Comparison of ENCODE assay signal across 1 cellular context in the genomic region with DNA sequence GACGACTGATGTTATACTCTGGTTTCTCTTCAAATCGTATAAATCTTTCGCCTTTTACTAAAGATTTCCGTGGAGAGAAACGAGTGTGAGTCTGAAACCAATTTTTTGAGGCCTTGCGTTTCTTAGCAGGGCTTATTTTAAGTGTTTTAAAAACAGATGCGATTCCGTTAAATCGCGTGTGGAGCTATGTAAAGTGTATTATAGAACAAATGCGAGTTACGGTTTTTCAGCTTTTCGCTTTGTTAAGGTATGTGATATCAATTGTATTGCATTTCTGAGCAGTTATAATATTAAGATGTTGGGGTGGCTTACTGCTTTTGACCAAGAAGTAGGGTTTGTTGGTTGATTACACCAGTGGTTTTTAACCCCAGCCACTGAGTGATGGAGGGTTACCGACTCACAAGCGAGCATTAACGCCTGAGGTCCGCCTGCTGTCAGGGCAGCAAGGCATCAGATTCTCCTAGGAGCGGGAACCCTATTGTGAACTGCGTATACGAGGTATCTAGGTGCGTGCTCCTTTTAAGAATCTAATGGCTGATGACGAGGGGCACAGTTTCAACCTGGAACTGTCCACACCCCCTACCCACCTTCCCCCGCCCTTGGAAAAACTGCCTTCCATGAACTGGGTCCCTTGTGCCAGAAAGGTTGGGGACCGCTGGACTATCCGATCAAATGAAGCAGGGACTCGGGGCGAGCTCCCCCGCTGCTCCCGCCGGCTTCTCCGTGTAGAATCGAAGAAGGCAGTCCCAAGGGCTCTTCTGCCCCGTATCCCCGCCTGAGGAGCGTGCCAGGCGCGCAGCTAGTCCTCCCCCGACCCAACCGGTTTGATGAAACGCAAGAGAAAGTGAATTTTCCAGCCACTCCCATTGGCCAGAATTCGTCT.
TF ChIP-seq lines count a peak whose summit lies in the region.

No MANE protein-coding gene starts in this region.

TF ChIP-seq in neural cell, 6 proteins besides CTCF, POLR2A, EP300 and RAD21:
- TF ChIP-seq MXI1 (conservative IDR thresholded peaks at IDR 0.05; ENCODE audit: poor library complexity, severe bottlenecking): peak; percentile 45
- peak; percentile 93 for TF ChIP-seq TAF1 (IDR thresholded peaks at IDR 0.05; ENCODE audit: low read depth)
- TF ChIP-seq, protein P1, sequence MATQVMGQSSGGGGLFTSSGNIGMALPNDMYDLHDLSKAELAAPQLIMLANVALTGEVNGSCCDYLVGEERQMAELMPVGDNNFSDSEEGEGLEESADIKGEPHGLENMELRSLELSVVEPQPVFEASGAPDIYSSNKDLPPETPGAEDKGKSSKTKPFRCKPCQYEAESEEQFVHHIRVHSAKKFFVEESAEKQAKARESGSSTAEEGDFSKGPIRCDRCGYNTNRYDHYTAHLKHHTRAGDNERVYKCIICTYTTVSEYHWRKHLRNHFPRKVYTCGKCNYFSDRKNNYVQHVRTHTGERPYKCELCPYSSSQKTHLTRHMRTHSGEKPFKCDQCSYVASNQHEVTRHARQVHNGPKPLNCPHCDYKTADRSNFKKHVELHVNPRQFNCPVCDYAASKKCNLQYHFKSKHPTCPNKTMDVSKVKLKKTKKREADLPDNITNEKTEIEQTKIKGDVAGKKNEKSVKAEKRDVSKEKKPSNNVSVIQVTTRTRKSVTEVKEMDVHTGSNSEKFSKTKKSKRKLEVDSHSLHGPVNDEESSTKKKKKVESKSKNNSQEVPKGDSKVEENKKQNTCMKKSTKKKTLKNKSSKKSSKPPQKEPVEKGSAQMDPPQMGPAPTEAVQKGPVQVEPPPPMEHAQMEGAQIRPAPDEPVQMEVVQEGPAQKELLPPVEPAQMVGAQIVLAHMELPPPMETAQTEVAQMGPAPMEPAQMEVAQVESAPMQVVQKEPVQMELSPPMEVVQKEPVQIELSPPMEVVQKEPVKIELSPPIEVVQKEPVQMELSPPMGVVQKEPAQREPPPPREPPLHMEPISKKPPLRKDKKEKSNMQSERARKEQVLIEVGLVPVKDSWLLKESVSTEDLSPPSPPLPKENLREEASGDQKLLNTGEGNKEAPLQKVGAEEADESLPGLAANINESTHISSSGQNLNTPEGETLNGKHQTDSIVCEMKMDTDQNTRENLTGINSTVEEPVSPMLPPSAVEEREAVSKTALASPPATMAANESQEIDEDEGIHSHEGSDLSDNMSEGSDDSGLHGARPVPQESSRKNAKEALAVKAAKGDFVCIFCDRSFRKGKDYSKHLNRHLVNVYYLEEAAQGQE (IDR thresholded peaks at IDR 0.05; ENCODE audit: borderline replicate concordance): peak; percentile 82
- no peak for TF ChIP-seq EZH2 (IDR thresholded peaks at IDR 0.05; ENCODE audit: borderline replicate concordance, insufficient read depth, low read length, poor library complexity, severe bottlenecking)
- TF ChIP-seq SMC3 (conservative IDR thresholded peaks at IDR 0.05; ENCODE audit: poor library complexity): no peak
- TF ChIP-seq POLR2AphosphoS5 (IDR thresholded peaks at IDR 0.05): peak; percentile 97
